ENCODE assay signal across 8 cellular contexts in genomic region chr11:17014321-17014773, GRCh38. TPM values are rescaled to one million over a fixed set of nuclear protein-coding genes. Genes with fewer than 3 reads are reported as not detected.
A peak's percentile ranks its signal among the peaks of the same experiment; 100 is the strongest.
DNase-seq lines count a peak whose midpoint lies in the region; ATAC-seq, FAIRE-seq and TF ChIP-seq lines count a peak whose summit lies in the region.

Gene PLEKHA7 (minus strand): TSS chr11:17014414. CDS start chr11:17014401, 13 bp downstream.

- ATAC-seq in stimulated activated naive CD8-positive, alpha-beta T cell treated with anti-CD3 and anti-CD28 coated beads, Interleukin-15, amount 100 ng/mL, for 72 hours: peak; percentile 39
- ATAC-seq in GM19397 (IDR thresholded peaks at IDR 0.05; ENCODE audit: unreplicated experiment): no peak
- no peak for ATAC-seq in HG03095 (IDR thresholded peaks at IDR 0.05; ENCODE audit: unreplicated experiment)

- H3K36me3 ChIP-seq in kidney (ENCODE audit: control insufficient read depth in 1 of 2, insufficient read depth in 2 of 2, low read length in 2 of 2) (no peaks in the 10 kb centered on the region), SJCRH30 (no peaks in the 10 kb centered on the region)

- H3K27ac Mint-ChIP-seq in stimulated activated naive CD8-positive, alpha-beta T cell treated with anti-CD3 and anti-CD28 coated beads, Interleukin-15, amount 100 ng/mL, for 72 hours: peak within 1 kb of the TSS; percentile 51 to 69

- TF ChIP-seq EP300 in Ishikawa (IDR thresholded peaks at IDR 0.05; ENCODE audit: borderline replicate concordance): no peak

- H3K9me3 ChIP-seq in kidney (ENCODE audit: control insufficient read depth in 1 of 2, low read length in 2 of 2): no peaks in the 10 kb centered on the region
- no peaks in the 10 kb centered on the region for H3K9me3 ChIP-seq in SJCRH30 (replicated peaks)

- TF ChIP-seq CTCF in D721Med (IDR thresholded peaks at IDR 0.05; ENCODE audit: insufficient read depth, missing control alignments) (no peak), kidney (IDR thresholded peaks at IDR 0.05; ENCODE audit: borderline replicate concordance, extremely low read depth, insufficient read depth) (no peak)

- TF ChIP-seq RAD21 in Ishikawa (IDR thresholded peaks at IDR 0.05; ENCODE audit: low read depth): no peak

- peak within 1 kb of the TSS; percentile 87 to 89 for H3K4me3 Mint-ChIP-seq in stimulated activated naive CD8-positive, alpha-beta T cell treated with anti-CD3 and anti-CD28 coated beads, Interleukin-15, amount 100 ng/mL, for 72 hours

- H3K4me3 ChIP-seq in kidney (ENCODE audit: low read length in 2 of 2) (peak within 1 kb of the TSS; percentile 63 to 89), SJCRH30 (no peak within 1 kb of the TSS)

- peak within 1 kb of the TSS; percentile 48 to 84 for H3K9ac ChIP-seq in kidney (ENCODE audit: low read length in 2 of 2)

- FAIRE-seq in D721Med (lab: Jason Lieb, UNC) (no peak), kidney (lab: Jason Lieb, UNC) (no peak)

- H3K9me3 Mint-ChIP-seq in stimulated activated naive CD8-positive, alpha-beta T cell treated with anti-CD3 and anti-CD28 coated beads, Interleukin-15, amount 100 ng/mL, for 72 hours: no peaks in the 10 kb centered on the region

- H3K27me3 Mint-ChIP-seq in stimulated activated naive CD8-positive, alpha-beta T cell treated with anti-CD3 and anti-CD28 coated beads, Interleukin-15, amount 100 ng/mL, for 72 hours: peaks cover 27% of the 10 kb centered on the region

- peaks cover 13% of the 10 kb centered on the region for H3K4me1 Mint-ChIP-seq in stimulated activated naive CD8-positive, alpha-beta T cell treated with anti-CD3 and anti-CD28 coated beads, Interleukin-15, amount 100 ng/mL, for 72 hours

- H3K27ac ChIP-seq in kidney (ENCODE audit: low read depth in 2 of 2, low read length in 2 of 2): peak within 1 kb of the TSS; percentile 84 to 91
- no peak within 1 kb of the TSS for H3K27ac ChIP-seq in SJCRH30

- intact Hi-C loops in kidney (cut with DNase I): no loop called here

- H3K4me1 ChIP-seq in kidney (ENCODE audit: control insufficient read depth in 1 of 2, insufficient read depth in 1 of 2, low read depth in 1 of 2, low read length in 2 of 2) (peaks cover 7 to 19% of the 10 kb centered on the region in 2 donors), SJCRH30 (no peaks in the 10 kb centered on the region)

- H3K27me3 ChIP-seq in SJCRH30: 0 out of 2 replicates have a peak, but pooled peaks cover 5% of the 10 kb centered on the region

- DNase-seq in D721Med (ENCODE audit: insufficient read length, low spot score): peak; percentile 40
- peak; percentile 55 for DNase-seq in astrocyte of the hippocampus (ENCODE audit: low read depth, low spot score)
- no peak for DNase-seq in kidney
- DNase-seq in stimulated activated naive CD8-positive, alpha-beta T cell treated with anti-CD3 and anti-CD28 coated beads, Interleukin-15, amount 100 ng/mL, for 72 hours: no peak
- no peak for DNase-seq in SJCRH30

TF ChIP-seq in Ishikawa, 13 proteins besides CTCF, POLR2A, EP300 and RAD21:
- TF ChIP-seq CREB1 (IDR thresholded peaks at IDR 0.05; ENCODE audit: low read depth): no peak
- no peak for TF ChIP-seq NFIC (IDR thresholded peaks at IDR 0.05)
- TF ChIP-seq TAF1 (IDR thresholded peaks at IDR 0.05; ENCODE audit: low read depth): no peak
- no peak for TF ChIP-seq TEAD4 (IDR thresholded peaks at IDR 0.05)
- peak; percentile 73 for TF ChIP-seq YY1 (IDR thresholded peaks at IDR 0.05; ENCODE audit: low read depth)
- no peak for TF ChIP-seq CEBPB (IDR thresholded peaks at IDR 0.05)

RNA-seq across cellular contexts. Expression of gene PLEKHA7, which starts in this region (rescaled TPM):
- total RNA-seq in kidney: 65.7 TPM
- 24.4 TPM for polyA plus RNA-seq in kidney (ENCODE audit: insufficient read depth, low read depth, low replicate concordance)
- 0.03 TPM in 1 of 2 replicates, not detected in the other for total RNA-seq in SJCRH30 (2014; rRNA removed; shearing (Covaris generic))

Comparison
In these comparisons a context has a peak if more than half of its experiments do, and no peak if none do; other contexts are left out.
1. RNA of gene PLEKHA7 (total RNA-seq): 65.7 TPM in kidney (single experiment); 0.03 TPM in SJCRH30; every median in the first group is over 10 times any median in the second.
2. DNase-seq: peak in D721Med (single experiment) and astrocyte of the hippocampus (single experiment); none in kidney (single experiment), stimulated activated naive CD8-positive, alpha-beta T cell treated with anti-CD3 and anti-CD28 coated beads, Interleukin-15, amount 100 ng/mL, for 72 hours (0 of 2) and SJCRH30 (0 of 2).